3 cellular contexts compared by ENCODE assay signal in genomic region chr7:86837235-86837634, GRCh38.
TF ChIP-seq lines count a peak whose summit lies in the region.

No MANE protein-coding gene starts in this region.

TF ChIP-seq in SK-N-SH treated with all-trans-retinoic acid at 6 μM for 48 hours, 23 proteins besides CTCF, POLR2A, EP300 and RAD21:
- TF ChIP-seq CSRNP3 (CRISPR knock-in tag; IDR thresholded peaks at IDR 0.05) (no peak), SNAI2 (CRISPR knock-in tag; IDR thresholded peaks at IDR 0.05) (no peak), ZFP3 (CRISPR knock-in tag; IDR thresholded peaks at IDR 0.05) (no peak)

TF ChIP-seq in SK-N-SH, 30 proteins besides CTCF, POLR2A, EP300 and RAD21 (continued from another document):
- TF ChIP-seq PBX3 (IDR thresholded peaks at IDR 0.05) (no peak), YY1 (IDR thresholded peaks at IDR 0.05; ENCODE audit: low read depth) (no peak), MAX (IDR thresholded peaks at IDR 0.05; ENCODE audit: low read depth) (no peak), NFIC (IDR thresholded peaks at IDR 0.05; ENCODE audit: borderline replicate concordance) (no peak), USF1 (IDR thresholded peaks at IDR 0.05; ENCODE audit: borderline replicate concordance, low read depth) (no peak), FOXJ3 (CRISPR knock-in tag; IDR thresholded peaks at IDR 0.05) (no peak), RFX5 (IDR thresholded peaks at IDR 0.05; ENCODE audit: low read length) (no peak), FOSL2 (IDR thresholded peaks at IDR 0.05; ENCODE audit: borderline replicate concordance, low read depth) (no peak), MEF2A (IDR thresholded peaks at IDR 0.05; ENCODE audit: borderline replicate concordance, low read depth) (no peak), RCOR1 (IDR thresholded peaks at IDR 0.05; ENCODE audit: low read length) (no peak), REST (IDR thresholded peaks at IDR 0.05; ENCODE audit: low read depth, low read length) (no peak), SMC3 (IDR thresholded peaks at IDR 0.05; ENCODE audit: low read depth, low read length) (no peak)

TF ChIP-seq in K562, 482 proteins besides CTCF, POLR2A, EP300 and RAD21:
- no peak for TF ChIP-seq MBD1 (CRISPR knock-in tag; IDR thresholded peaks at IDR 0.05)
- TF ChIP-seq ZNF696 (CRISPR knock-in tag; conservative IDR thresholded peaks at IDR 0.05): no peak
- TF ChIP-seq HDAC3 (IDR thresholded peaks at IDR 0.05; ENCODE audit: borderline replicate concordance, partially characterized antibody): no peak
- no peak for TF ChIP-seq COPS2 (conservative IDR thresholded peaks at IDR 0.05)
- TF ChIP-seq POLR2AphosphoS2 (IDR thresholded peaks at IDR 0.05; ENCODE audit: low read length): no peak
- no peak for TF ChIP-seq CBFA2T2 (conservative IDR thresholded peaks at IDR 0.05)
- no peak for TF ChIP-seq GABPB1 (CRISPR knock-in tag; IDR thresholded peaks at IDR 0.05)
- no peak for TF ChIP-seq HES1 (IDR thresholded peaks at IDR 0.05; ENCODE audit: low read depth)
- no peak for TF ChIP-seq SETDB1 (IDR thresholded peaks at IDR 0.05; ENCODE audit: low read length)
